ENCODE assay signal across 18 cellular contexts in the genomic region with DNA sequence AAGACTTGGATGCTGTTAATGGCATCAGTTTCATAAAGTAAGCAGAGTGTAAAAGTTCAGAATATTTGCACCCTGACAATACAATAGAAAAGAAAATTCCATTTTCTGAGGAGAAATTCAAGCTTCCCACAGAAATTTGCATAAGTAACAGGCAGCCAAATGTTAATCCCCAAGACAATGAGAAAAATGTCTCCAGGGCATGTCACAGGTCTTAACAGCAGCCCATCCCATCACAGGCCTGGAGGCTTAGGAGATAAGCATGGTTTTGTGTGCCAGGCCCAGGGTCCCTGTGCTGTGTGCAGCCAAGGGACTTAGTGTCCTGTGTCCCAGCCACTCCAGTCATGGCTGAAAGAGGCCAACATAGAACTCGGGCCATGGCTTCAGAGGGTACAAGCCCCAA.
"Had no signal": no experiment of that assay in that cellular context is flagged by ENCODE, and none has a peak within 500 bp of the region (broad histone marks: within the 10 kb centered on the region; RNA-seq: fewer than 3 reads in every experiment).

No MANE protein-coding gene starts in this region.

- H3K4me3 Mint-ChIP-seq: dendritic cell treated with granulocyte-macrophage colony-stimulating factor and Interleukin-4, amounts not matched to agents 40 ng/mL and 50 ng/mL, for 4 days; effector memory CD8-positive, alpha-beta T cell; mesothelial cell of epicardium; naive B cell had no signal

- H3K27me3 ChIP-seq: colonic mucosa, esophagus muscularis mucosa, foreskin keratinocyte, gastroesophageal sphincter, heart right ventricle, left lung had no signal

- H3K4me1 Mint-ChIP-seq: mesothelial cell of epicardium, naive B cell had no signal

- H3K9me3 Mint-ChIP-seq: dendritic cell treated with granulocyte-macrophage colony-stimulating factor and Interleukin-4, amounts not matched to agents 40 ng/mL and 50 ng/mL, for 4 days; naive B cell had no signal

- H3K27ac Mint-ChIP-seq: dendritic cell treated with granulocyte-macrophage colony-stimulating factor and Interleukin-4, amounts not matched to agents 40 ng/mL and 50 ng/mL, for 4 days; effector memory CD8-positive, alpha-beta T cell; mesothelial cell of epicardium; naive B cell had no signal

- H3K4me1 ChIP-seq: colonic mucosa, esophagus muscularis mucosa, foreskin keratinocyte, gastroesophageal sphincter, heart right ventricle, left lung, lower lobe of right lung had no signal

- H3K36me3 ChIP-seq: colonic mucosa, esophagus muscularis mucosa, gastroesophageal sphincter, heart right ventricle, left lung, lower lobe of right lung had no signal

- DNase-seq: colonic mucosa; cortex of kidney; effector CD8-positive, alpha-beta T cell; effector memory CD8-positive, alpha-beta T cell; foreskin keratinocyte; heart right ventricle; hippocampal formation; left cardiac atrium; left ventricle myocardium superior; lower lobe of right lung; mesenchymal stem cell; mucosa of descending colon; naive B cell had no signal

- H3K4me3 ChIP-seq: colonic mucosa, esophagus muscularis mucosa, gastroesophageal sphincter, heart right ventricle, left lung, lower lobe of right lung, mucosa of descending colon had no signal

- H3K9me3 ChIP-seq: colonic mucosa, esophagus muscularis mucosa, gastroesophageal sphincter, left lung, lower lobe of right lung, mucosa of descending colon had no signal

- H3K27ac ChIP-seq: colonic mucosa, esophagus muscularis mucosa, foreskin keratinocyte, gastroesophageal sphincter, heart right ventricle, left lung, lower lobe of right lung had no signal

- H3K36me3 Mint-ChIP-seq: mesothelial cell of epicardium, naive B cell had no signal

- H3K27me3 Mint-ChIP-seq: dendritic cell treated with granulocyte-macrophage colony-stimulating factor and Interleukin-4, amounts not matched to agents 40 ng/mL and 50 ng/mL, for 4 days; effector memory CD8-positive, alpha-beta T cell; naive B cell had no signal
